Comparison of ENCODE assay signal across 13 cellular contexts in genomic region chr1:89705901-89706699, GRCh38.
A peak's percentile ranks its signal among the peaks of the same experiment; 100 is the strongest.
DNase-seq lines count a peak whose midpoint lies in the region; ATAC-seq and TF ChIP-seq lines count a peak whose summit lies in the region.
"Had no signal": no experiment of that assay in that cellular context is flagged by ENCODE, and none has a peak within 500 bp of the region (broad histone marks: within the 10 kb centered on the region; RNA-seq: fewer than 3 reads in every experiment).

No MANE protein-coding gene starts in this region.

- H3K36me3 Mint-ChIP-seq in immature natural killer cell = peaks cover 10 to 24% (median 15%) of the 10 kb centered on the region in 3 donors

- H3K36me3 ChIP-seq in SK-N-SH (replicated peaks in 1 of 2; ENCODE audit: control insufficient read depth in 1 of 2, insufficient read depth in 2 of 2, low read length in 1 of 2) (peaks cover 0 to 3% of the 10 kb centered on the region in 2 experiments), H7 (replicated peaks; ENCODE audit: control insufficient read depth, insufficient read depth, low read length) (no peaks in the 10 kb centered on the region)

- no peaks in the 10 kb centered on the region for H3F3A ChIP-seq in SK-N-SH (replicated peaks; ENCODE audit: insufficient read depth)

- H3K9me2 ChIP-seq in SK-N-SH = no peaks in the 10 kb centered on the region

- H3K4me2 ChIP-seq in SK-N-SH = no peak overlapping the region

- H3K4me3 ChIP-seq in SK-N-SH (ENCODE audit: low read depth in 2 of 2, low read length in 1 of 2) = no peak overlapping the region
- H3K4me3 ChIP-seq in H7 (ENCODE audit: insufficient read depth, low read depth, low read length) = no peak overlapping the region

- CTCF ChIA-PET in SK-N-SH (lab: Yijun Ruan, JAX) = interaction anchor here (3.6 kb wide), 1 partner anchor 57 kb away, joined by 22 read pairs; no protein-coding TSS in a partner anchor

- ATAC-seq in SK-N-SH treated with all-trans-retinoic acid at 6 μM for 48 hours (no peak), GM21825 (IDR thresholded peaks at IDR 0.05; ENCODE audit: unreplicated experiment) (peak; percentile 73), HG03469 (IDR thresholded peaks at IDR 0.05; ENCODE audit: unreplicated experiment) (peak; percentile 61)
- ATAC-seq: foreskin keratinocyte had no signal

- peaks cover 27 to 54% of the 10 kb centered on the region in 2 donors for H3K4me1 Mint-ChIP-seq in immature natural killer cell

- no peaks in the 10 kb centered on the region for H3K27me3 Mint-ChIP-seq in immature natural killer cell (ENCODE audit: low read depth in 3 of 3)
- H3K27me3 Mint-ChIP-seq: activated naive CD8-positive, alpha-beta T cell treated with anti-CD3 and anti-CD28 coated beads, Interleukin-2, amount 10 ng/mL, durations not matched to agents 7 days and 5 days had no signal

- H2AFZ ChIP-seq in SK-N-SH (ENCODE audit: low read depth) = no peak overlapping the region

- no peaks in the 10 kb centered on the region for H4K20me1 ChIP-seq in SK-N-SH (ENCODE audit: insufficient read depth)

- no peaks in the 10 kb centered on the region for H3K9me3 ChIP-seq in SK-N-SH

- H3K4me1 ChIP-seq in SK-N-SH (ENCODE audit: control insufficient read depth in 1 of 2, insufficient read depth in 2 of 2, low read depth in 1 of 2, low read length in 1 of 2) = peaks cover 6 to 9% of the 10 kb centered on the region in 2 experiments; a peak in 3 of 4 replicates
- H3K4me1 ChIP-seq: foreskin keratinocyte had no signal

- peak overlapping the region in 1 of 2 experiments; percentile 22; a peak in 2 of 4 replicates for H3K27ac ChIP-seq in SK-N-SH (ENCODE audit: low read depth in 2 of 2, low read length in 1 of 2)
- H3K27ac ChIP-seq: 22Rv1, foreskin keratinocyte had no signal

- TF ChIP-seq EP300 in SK-N-SH (IDR thresholded peaks at IDR 0.05; ENCODE audit: borderline replicate concordance in 1 of 2, low read depth in 1 of 2, low read length in 1 of 2) = peak in 1 of 2 experiments; percentile 32; a peak in 1 of 4 replicates

- 76% methylated on average over 6 of the region's 6 CpGs for WGBS in SK-N-SH (ENCODE audit: low lambda C conversion rate)

- peak overlapping the region in 4 of 6 donors; percentile 37 to 76 (median 57) for H3K27ac Mint-ChIP-seq in immature natural killer cell
- H3K27ac Mint-ChIP-seq: activated naive CD8-positive, alpha-beta T cell treated with anti-CD3 and anti-CD28 coated beads, Interleukin-2, amount 10 ng/mL, durations not matched to agents 7 days and 5 days had no signal

- H3K9ac ChIP-seq in SK-N-SH = no peak overlapping the region

- TF ChIP-seq CTCF in SK-N-SH (IDR thresholded peaks at IDR 0.05) = no peak

- POLR2A ChIA-PET in SK-N-SH (lab: Yijun Ruan, JAX) = no interaction called here

- no peak for TF ChIP-seq RAD21 in SK-N-SH (IDR thresholded peaks at IDR 0.05; ENCODE audit: low read length)

- DNase-seq in SK-N-SH = no peak
- no peak for DNase-seq in immature natural killer cell
- no peak for DNase-seq in NCI-H69 (lab: John Stamatoyannopoulos, UW)
- no peak for DNase-seq in hepatic stellate cell (ENCODE audit: low spot score)
- no peak for DNase-seq in H7
- DNase-seq: activated naive CD8-positive, alpha-beta T cell treated with anti-CD3 and anti-CD28 coated beads, Interleukin-2, amount 10 ng/mL, durations not matched to agents 7 days and 5 days; dermis blood vessel endothelial cell; foreskin keratinocyte; NCI-H2227 treated with DMSO at 0.1 percent for 48 hours had no signal

- no peaks in the 10 kb centered on the region for H3K9me3 Mint-ChIP-seq in immature natural killer cell

- H3K4me3 Mint-ChIP-seq in immature natural killer cell = no peak overlapping the region
- H3K4me3 Mint-ChIP-seq: activated naive CD8-positive, alpha-beta T cell treated with anti-CD3 and anti-CD28 coated beads, Interleukin-2, amount 10 ng/mL, durations not matched to agents 7 days and 5 days had no signal

- no peaks in the 10 kb centered on the region for H3K79me2 ChIP-seq in SK-N-SH (ENCODE audit: insufficient read depth)

- H3K27me3 ChIP-seq in SK-N-SH (ENCODE audit: insufficient read depth) (no peaks in the 10 kb centered on the region), H7 (ENCODE audit: control insufficient read depth, insufficient read depth, low read length) (no peaks in the 10 kb centered on the region)
- H3K27me3 ChIP-seq: foreskin keratinocyte had no signal

TF ChIP-seq in SK-N-SH treated with all-trans-retinoic acid at 6 μM for 48 hours, 23 proteins besides CTCF, POLR2A, EP300 and RAD21:
- TF ChIP-seq BACH2 (CRISPR knock-in tag; IDR thresholded peaks at IDR 0.05; ENCODE audit: borderline replicate concordance) = no peak
- TF ChIP-seq TSHZ2 (CRISPR knock-in tag; IDR thresholded peaks at IDR 0.05) = 0 out of 2 replicates have a peak, but pooled peaks have one; percentile 33
- no peak for TF ChIP-seq TOX (CRISPR knock-in tag; IDR thresholded peaks at IDR 0.05; ENCODE audit: borderline replicate concordance)
- no peak for TF ChIP-seq RARB (CRISPR knock-in tag; IDR thresholded peaks at IDR 0.05)

TF ChIP-seq in SK-N-SH, 30 proteins besides CTCF, POLR2A, EP300 and RAD21:
- TF ChIP-seq POLR2AphosphoS5 (IDR thresholded peaks at IDR 0.05; ENCODE audit: low read depth, low read length) (no peak), REST (IDR thresholded peaks at IDR 0.05; ENCODE audit: low read depth, low read length) (no peak), YY1 (IDR thresholded peaks at IDR 0.05; ENCODE audit: low read depth) (no peak)
